8 cellular contexts compared by ENCODE assay signal in genomic region chr7:964401-965231, GRCh38. TPM values are rescaled to one million over a fixed set of nuclear protein-coding genes. Genes with fewer than 3 reads are reported as not detected.
DNase-seq lines count a peak whose midpoint lies in the region; ATAC-seq and TF ChIP-seq lines count a peak whose summit lies in the region.

No MANE protein-coding gene starts in this region.

- H3K27ac Mint-ChIP-seq in nephron: peak overlapping the region in 2 of 3 experiments; percentile 60 to 73

- peak overlapping the region in 1 of 3 experiments; percentile 39 for H3K4me3 Mint-ChIP-seq in nephron

- no peaks in the 10 kb centered on the region for H3K27me3 ChIP-seq in esophagus (ENCODE audit: control insufficient read depth in 1 of 2, insufficient read depth in 2 of 2, low read length in 2 of 2)

- no peaks in the 10 kb centered on the region for H3K9me3 Mint-ChIP-seq in nephron

- H3K27ac ChIP-seq in esophagus (ENCODE audit: low read depth in 2 of 2, low read length in 1 of 2): peak overlapping the region; percentile 40 to 50

- H3K27me3 Mint-ChIP-seq in nephron (ENCODE audit: low read depth): peaks cover 5% of the 10 kb centered on the region

- H3K4me1 Mint-ChIP-seq in nephron: peaks cover 28% of the 10 kb centered on the region

- H3K4me3 ChIP-seq in esophagus (ENCODE audit: low read depth in 1 of 2, low read length in 2 of 2): no peak overlapping the region

- peaks cover 6 to 16% of the 10 kb centered on the region in 2 donors for H3K36me3 ChIP-seq in esophagus (ENCODE audit: control insufficient read depth in 2 of 2, insufficient read depth in 2 of 2, low read length in 1 of 2)

- DNase-seq in ELF-1 (ENCODE audit: low read depth, low spot score): peak; percentile 67
- DNase-seq in NOMO-1 (lab: John Stamatoyannopoulos, UW; ENCODE audit: unreplicated experiment in 2 of 2): peak; percentile 75 to 81
- DNase-seq in ecto neural progenitor cell (ENCODE audit: low spot score): no peak

- H3K36me3 Mint-ChIP-seq in nephron (ENCODE audit: low read depth): peaks cover 13% of the 10 kb centered on the region

- peaks cover 0 to 3% of the 10 kb centered on the region in 2 donors for H3K9me3 ChIP-seq in esophagus (ENCODE audit: control insufficient read depth in 2 of 2, insufficient read depth in 1 of 2, low read depth in 1 of 2, low read length in 1 of 2)

- WGBS in esophagus, 2 donors: 38 to 42% methylated on average over 27 of the region's 27 CpGs

- TF ChIP-seq CTCF in nephron (IDR thresholded peaks at IDR 0.05; ENCODE audit: unreplicated experiment in 3 of 3): no peak

- ATAC-seq in GM21367 (IDR thresholded peaks at IDR 0.05; ENCODE audit: unreplicated experiment) (no peak), GM19397 (IDR thresholded peaks at IDR 0.05; ENCODE audit: unreplicated experiment) (no peak), HG03095 (IDR thresholded peaks at IDR 0.05; ENCODE audit: unreplicated experiment) (no peak)

- H3K4me1 ChIP-seq in esophagus (ENCODE audit: control insufficient read depth in 2 of 2, insufficient read depth in 2 of 2, low read length in 1 of 2): peaks cover 0 to 6% of the 10 kb centered on the region in 2 donors

RNA-seq across cellular contexts. Expression of gene ADAP1, which starts 10.1 kb away (rescaled TPM):
- polyA plus RNA-seq in esophagus: 10 to 100 TPM in 1 of 2 donors, 1 to 10 TPM in 1; 5.8 to 25.7 TPM

RNA-seq across cellular contexts. Expression of gene COX19, which starts 10.7 kb away (rescaled TPM):
- 1 to 10 TPM; 4.1 to 5.5 TPM for polyA plus RNA-seq in esophagus

RNA-seq across cellular contexts. Expression of gene CYP2W1, which starts 18.4 kb away (rescaled TPM):
- polyA plus RNA-seq in esophagus: 1 to 10 TPM in 1 of 2 donors, under 1 TPM in 1; 0.48 to 1.5 TPM
